29 cellular contexts compared by ENCODE assay signal in the genomic region with DNA sequence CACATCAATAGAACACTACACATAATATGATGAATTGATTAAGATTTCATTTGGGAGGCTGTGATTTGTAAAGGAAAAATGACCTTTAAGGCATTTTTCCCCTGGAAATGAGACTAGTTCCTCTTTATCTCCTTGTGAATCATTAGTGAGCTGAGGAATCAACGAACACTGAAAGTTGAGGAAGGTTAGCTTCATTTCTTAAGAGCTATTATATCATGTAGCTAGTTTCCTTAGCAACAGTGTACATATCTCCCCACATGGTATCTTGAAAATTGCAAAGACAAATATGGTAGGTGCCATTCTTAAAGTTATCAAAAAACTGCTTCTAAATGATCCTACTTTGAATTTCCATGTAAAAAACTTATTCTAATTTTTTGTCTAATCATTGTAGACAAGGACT.
"Had no signal": no experiment of that assay in that cellular context is flagged by ENCODE, and none has a peak within 500 bp of the region (broad histone marks: within the 10 kb centered on the region; RNA-seq: fewer than 3 reads in every experiment).

No MANE protein-coding gene starts in this region.

- H3K4me3 ChIP-seq: adrenal gland, body of pancreas, cardiac muscle cell, Peyer's patch, SK-N-MC had no signal

- H3K36me3 ChIP-seq: adrenal gland, cardiac muscle cell, Peyer's patch had no signal

- H3K27ac ChIP-seq: adrenal gland, body of pancreas, cardiac muscle cell, Peyer's patch, SK-N-MC, VCaP had no signal

- H3K4me1 ChIP-seq: adrenal gland, body of pancreas, Peyer's patch had no signal

- ATAC-seq: activated T-helper 17 cell treated with anti-CD3 and anti-CD28 coated beads, Interleukin-2, amount 50 U/mL, for 72 hours; body of pancreas; T-cell had no signal

- H3K9me3 ChIP-seq: adrenal gland, body of pancreas, Peyer's patch had no signal

- DNase-seq: activated CD4-positive, alpha-beta memory T cell treated with anti-CD3 and anti-CD28 coated beads for 36 hours; activated CD4-positive, alpha-beta T cell treated with anti-CD3 and anti-CD28 coated beads, Interleukin-2, amount 10 ng/mL, durations not matched to agents 7 days and 5 days; activated CD4-positive, CD25-positive, alpha-beta regulatory T cell; activated CD8-positive, alpha-beta memory T cell treated with anti-CD3 and anti-CD28 coated beads for 24 hours; activated gamma-delta T cell; activated naive CD4-positive, alpha-beta T cell treated with anti-CD3 and anti-CD28 coated beads, Interleukin-2, amount 50 U/mL, for 16 hours; activated naive CD8-positive, alpha-beta T cell treated with anti-CD3 and anti-CD28 coated beads, Interleukin-2, amount 10 ng/mL, durations not matched to agents 7 days and 5 days; activated T-cell treated with anti-CD3 and anti-CD28 coated beads, Interleukin-2, amount 50 U/mL, for 48 hours; adrenal gland; aorta; body of pancreas; MM.1S; NCI-H1105; NCI-H1436; NCI-H1694 treated with DMSO at 0.1 percent for 48 hours; NCI-H2029 treated with DMSO at 0.1 percent for 48 hours; NCI-H510A treated with DMSO at 0.1 percent for 48 hours; NCI-H69; NK-92 treated with Interleukin-12 subunit alpha and Interleukin-12 subunit beta, amount 100 ng/mL, for 24 hours; OCI-M1; Peyer's patch; SHP77 treated with DMSO at 0.1 percent for 48 hours; T-cell; T-helper 2 cell; T1000 had no signal

- H3K27me3 ChIP-seq: adrenal gland, body of pancreas, cardiac muscle cell, Peyer's patch had no signal
